In the genomic region with DNA sequence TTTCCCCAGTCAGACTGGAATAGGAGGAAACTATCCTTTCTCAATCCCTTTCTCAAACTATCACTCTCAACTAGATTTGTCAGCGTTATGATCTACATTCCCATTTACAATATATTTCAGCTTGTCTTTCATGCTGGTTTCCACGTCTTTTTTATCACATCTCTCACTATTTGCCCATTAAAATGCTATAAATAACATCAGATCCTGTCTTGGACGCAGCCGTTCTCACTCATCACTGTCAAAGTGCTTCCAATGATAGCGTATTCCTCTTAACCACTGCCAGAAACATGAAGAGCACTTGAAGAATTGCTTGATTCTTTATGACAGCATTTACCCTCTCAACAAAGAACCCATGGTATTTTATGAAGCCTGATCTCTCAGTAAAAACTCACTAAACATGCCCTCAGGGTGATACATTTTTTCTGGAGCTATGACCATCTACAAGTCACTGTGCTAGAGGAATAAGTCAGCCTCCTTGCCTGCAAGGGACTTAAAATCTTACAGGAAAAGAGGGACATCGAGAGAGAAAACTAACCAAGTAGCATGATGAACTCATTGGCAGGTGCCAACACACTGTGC, we compare ENCODE assay signal across 18 cellular contexts.
"Had no signal": no experiment of that assay in that cellular context is flagged by ENCODE, and none has a peak within 500 bp of the region (broad histone marks: within the 10 kb centered on the region; RNA-seq: fewer than 3 reads in every experiment).

No MANE protein-coding gene starts in this region.

- H3K27me3 ChIP-seq: right lobe of liver had no signal

- H3K27ac ChIP-seq: heart right ventricle, right lobe of liver, tibial artery, VCaP had no signal

- H3K4me3 ChIP-seq: heart right ventricle, lung, right lobe of liver, tibial artery had no signal

- H3K36me3 ChIP-seq: heart right ventricle, right lobe of liver, tibial artery had no signal

- DNase-seq: activated CD4-positive, alpha-beta T cell treated with anti-CD3 and anti-CD28 coated beads, Interleukin-2, amount 10 ng/mL, durations not matched to agents 24 days and 14 days; activated CD8-positive, alpha-beta T cell treated with anti-CD3 and anti-CD28 coated beads, Interleukin-2, amount 10 ng/mL, durations not matched to agents 7 days and 5 days; activated gamma-delta T cell; activated naive CD4-positive, alpha-beta T cell treated with anti-CD3 and anti-CD28 coated beads, Interleukin-2, amount 50 U/mL, for 16 hours; activated naive CD8-positive, alpha-beta T cell treated with anti-CD3 and anti-CD28 coated beads, Interleukin-2, amount 50 U/mL, for 24 hours; cortex of kidney; endodermal cell; heart right ventricle; kidney; naive B cell; occipital lobe; right lobe of liver; small intestine; stimulated activated CD4-positive, alpha-beta T cell treated with anti-CD3 and anti-CD28 coated beads, Interleukin-2, amount 100 ng/mL, for 24 hours; stimulated activated naive CD8-positive, alpha-beta T cell treated with anti-CD3 and anti-CD28 coated beads, Interleukin-15, amount 100 ng/mL, for 72 hours; tibial artery had no signal

- H3K9me3 ChIP-seq: right lobe of liver had no signal
